10 cellular contexts compared by ENCODE assay signal in the genomic region with DNA sequence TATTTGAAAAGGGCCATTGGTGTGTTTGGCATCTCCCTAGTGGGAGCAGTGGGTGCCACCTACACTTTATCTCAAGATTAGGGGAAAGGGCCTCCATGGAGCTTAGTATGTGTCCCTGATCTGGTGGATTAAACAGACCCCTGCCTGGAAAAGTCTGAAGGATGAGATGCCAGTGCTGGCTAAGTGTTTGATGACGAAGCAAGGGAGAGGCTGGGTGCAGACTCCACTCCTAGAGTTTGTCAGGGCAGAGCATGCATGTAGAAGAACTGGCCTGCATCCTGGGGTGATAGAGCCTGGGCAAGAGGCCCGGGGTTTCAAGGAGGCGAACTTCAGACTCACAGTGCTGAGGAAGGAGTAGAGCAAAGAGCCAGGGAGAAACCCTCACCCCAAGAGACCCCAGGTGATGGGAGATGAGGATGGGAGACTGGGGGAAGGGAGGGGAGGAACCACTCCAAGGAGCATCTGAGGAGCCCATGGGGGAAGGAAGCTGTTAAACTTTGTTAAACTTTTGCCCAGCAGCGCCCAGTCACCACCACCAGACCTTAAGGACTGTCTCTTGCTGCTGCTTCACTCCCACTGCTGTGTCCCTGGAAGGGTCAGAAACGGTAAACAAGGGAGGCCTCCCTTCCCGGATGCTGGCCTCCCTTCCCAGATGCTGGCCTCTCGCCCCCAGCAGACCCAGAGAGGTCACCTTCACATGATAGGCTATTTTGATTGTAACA.
DNase-seq lines count a peak whose midpoint lies in the region; ATAC-seq, FAIRE-seq and TF ChIP-seq lines count a peak whose summit lies in the region.
"Had no signal": no experiment of that assay in that cellular context is flagged by ENCODE, and none has a peak within 500 bp of the region (broad histone marks: within the 10 kb centered on the region; RNA-seq: fewer than 3 reads in every experiment).

No MANE protein-coding gene starts in this region.

- no peaks in the 10 kb centered on the region for H3F3A ChIP-seq in SU-DHL-6 (ENCODE audit: insufficient read depth)

- H3K4me3 ChIP-seq in SU-DHL-6 (ENCODE audit: insufficient read depth, low read length, poor library complexity, severe bottlenecking) = no peak overlapping the region
- H3K4me3 ChIP-seq in kidney (ENCODE audit: low read length in 2 of 2) = no peak overlapping the region
- no peak overlapping the region for H3K4me3 ChIP-seq in stomach

- H3K27ac ChIP-seq in SU-DHL-6 (ENCODE audit: low read depth, low read length) (peak overlapping the region; percentile 43), kidney (ENCODE audit: low read depth in 2 of 2, low read length in 2 of 2) (peak overlapping the region; percentile 10 to 69), stomach (peak overlapping the region in 4 of 5 donors; percentile 50 to 76 (median 61))

- no peak overlapping the region for H2AFZ ChIP-seq in SU-DHL-6 (ENCODE audit: low read depth, low read length, severe bottlenecking)

- 61 to 69% (median 66%) methylated on average over 7 of the region's 7 CpGs for WGBS in stomach, 5 donors

- CTCF ChIA-PET in activated CD4-positive, alpha-beta T cell treated with anti-CD3 and anti-CD28 coated beads, Interleukin-2, amount 10 ng/mL, durations not matched to agents 7 days and 5 days (lab: Charles Lee) = no interaction called here

- no peaks in the 10 kb centered on the region for H4K20me1 ChIP-seq in SU-DHL-6 (ENCODE audit: low read depth, low read length)

- H3K27me3 Mint-ChIP-seq in activated CD4-positive, alpha-beta T cell treated with anti-CD3 and anti-CD28 coated beads, Interleukin-2, amount 10 ng/mL, durations not matched to agents 7 days and 5 days = no peaks in the 10 kb centered on the region

- intact Hi-C loops in kidney (cut with DNase I) = no loop called here
- intact Hi-C loops in stomach (cut with DNase I; ENCODE audit: low total_unique reads) = no loop called here

- H3K4me3 Mint-ChIP-seq in activated CD4-positive, alpha-beta T cell treated with anti-CD3 and anti-CD28 coated beads, Interleukin-2, amount 10 ng/mL, durations not matched to agents 7 days and 5 days = no peak overlapping the region

- 0 out of 2 replicates have a peak, but pooled peaks cover 2% of the 10 kb centered on the region for H3K36me3 ChIP-seq in SU-DHL-6 (ENCODE audit: low read length)
- peaks cover 7 to 9% of the 10 kb centered on the region in 2 donors for H3K36me3 ChIP-seq in kidney (ENCODE audit: control insufficient read depth in 1 of 2, insufficient read depth in 2 of 2, low read length in 2 of 2)
- H3K36me3 ChIP-seq in stomach = peaks cover 8 to 18% (median 12%) of the 10 kb centered on the region in 4 donors

- H3K4me1 Mint-ChIP-seq in activated CD4-positive, alpha-beta T cell treated with anti-CD3 and anti-CD28 coated beads, Interleukin-2, amount 10 ng/mL, durations not matched to agents 7 days and 5 days = peaks cover 42% of the 10 kb centered on the region

- peaks cover 11% of the 10 kb centered on the region for H3K36me3 Mint-ChIP-seq in activated CD4-positive, alpha-beta T cell treated with anti-CD3 and anti-CD28 coated beads, Interleukin-2, amount 10 ng/mL, durations not matched to agents 7 days and 5 days (ENCODE audit: low read depth)

- H3K79me2 ChIP-seq in SU-DHL-6 (ENCODE audit: insufficient read depth, low read length) = no peaks in the 10 kb centered on the region

- peaks cover 0 to 4% of the 10 kb centered on the region in 2 donors for H3K4me1 ChIP-seq in kidney (ENCODE audit: control insufficient read depth in 1 of 2, insufficient read depth in 1 of 2, low read depth in 1 of 2, low read length in 2 of 2)
- H3K4me1 ChIP-seq in stomach = peaks cover 9 to 49% (median 21%) of the 10 kb centered on the region in 4 donors

- no peak for DNase-seq in activated CD4-positive, alpha-beta T cell treated with anti-CD3 and anti-CD28 coated beads, Interleukin-2, amount 10 ng/mL, durations not matched to agents 7 days and 5 days
- no peak for DNase-seq in activated CD4-positive, alpha-beta T cell treated with anti-CD3 and anti-CD28 coated beads, Interleukin-2, amount 50 U/mL, for 48 hours
- DNase-seq in kidney (no peak), stomach (no peak), NCI-H187 (lab: John Stamatoyannopoulos, UW) (no peak), GDM1 (lab: John Stamatoyannopoulos, UW) (no peak)
- DNase-seq: NCI-H2171 had no signal

- FAIRE-seq in kidney (lab: Jason Lieb, UNC) = no peak
- FAIRE-seq: A204.1 had no signal

- peak overlapping the region; percentile 11 for H3K27ac Mint-ChIP-seq in activated CD4-positive, alpha-beta T cell treated with anti-CD3 and anti-CD28 coated beads, Interleukin-2, amount 10 ng/mL, durations not matched to agents 7 days and 5 days

- no peak for TF ChIP-seq POLR2A in stomach (IDR thresholded peaks at IDR 0.05)

- POLR2A ChIA-PET in activated CD4-positive, alpha-beta T cell treated with anti-CD3 and anti-CD28 coated beads, Interleukin-2, amount 10 ng/mL, durations not matched to agents 7 days and 5 days (lab: Charles Lee) = no interaction called here

- H3K9me3 Mint-ChIP-seq in activated CD4-positive, alpha-beta T cell treated with anti-CD3 and anti-CD28 coated beads, Interleukin-2, amount 10 ng/mL, durations not matched to agents 7 days and 5 days = no peaks in the 10 kb centered on the region

- TF ChIP-seq CTCF in SU-DHL-6 (IDR thresholded peaks at IDR 0.05; ENCODE audit: insufficient read depth, low read length, poor library complexity, severe bottlenecking) (no peak), kidney (IDR thresholded peaks at IDR 0.05; ENCODE audit: borderline replicate concordance, extremely low read depth, insufficient read depth) (no peak), stomach (IDR thresholded peaks at IDR 0.05) (no peak)

- H3K9me3 ChIP-seq in SU-DHL-6 (ENCODE audit: insufficient read depth, low read length) = no peaks in the 10 kb centered on the region
- no peaks in the 10 kb centered on the region for H3K9me3 ChIP-seq in kidney (ENCODE audit: control insufficient read depth in 1 of 2, low read length in 2 of 2)
- no peaks in the 10 kb centered on the region for H3K9me3 ChIP-seq in stomach

- no peak for ATAC-seq in HG02610 (IDR thresholded peaks at IDR 0.05; ENCODE audit: unreplicated experiment)

- H3K27me3 ChIP-seq in SU-DHL-6 (ENCODE audit: low read length) (no peaks in the 10 kb centered on the region), stomach (no peaks in the 10 kb centered on the region)

- TF ChIP-seq EP300 in stomach (IDR thresholded peaks at IDR 0.05) = no peak

- peak overlapping the region; percentile 31 for H3K4me2 ChIP-seq in SU-DHL-6 (ENCODE audit: low read depth, low read length, poor library complexity, severe bottlenecking)

- 0 out of 2 replicates have a peak overlapping the region, but pooled peaks have one; percentile 6 for H3K9ac ChIP-seq in SU-DHL-6 (ENCODE audit: low read length)
- no peak overlapping the region for H3K9ac ChIP-seq in kidney (ENCODE audit: low read length in 2 of 2)

- no peaks in the 10 kb centered on the region for H3K9me2 ChIP-seq in SU-DHL-6 (replicated peaks; ENCODE audit: insufficient read depth, low read length)
